8 cellular contexts compared by ENCODE assay signal in genomic region chr2:74177697-74178096, GRCh38. TPM values are rescaled to one million over a fixed set of nuclear protein-coding genes. Genes with fewer than 3 reads are reported as not detected.
DNase-seq lines count a peak whose midpoint lies in the region; ATAC-seq and TF ChIP-seq lines count a peak whose summit lies in the region.

No MANE protein-coding gene starts in this region.

- peak overlapping the region; percentile 92 for H3K4me3 Mint-ChIP-seq in activated CD4-positive, alpha-beta T cell treated with anti-CD3 and anti-CD28 coated beads, Interleukin-2, amount 10 ng/mL, durations not matched to agents 7 days and 5 days

- H3K27ac Mint-ChIP-seq in activated CD4-positive, alpha-beta T cell treated with anti-CD3 and anti-CD28 coated beads, Interleukin-2, amount 10 ng/mL, durations not matched to agents 7 days and 5 days = peak overlapping the region; percentile 94

- intact Hi-C loops in left lung (cut with DNase I) = no loop called here
- intact Hi-C loops in testis (cut with DNase I; ENCODE audit: low total_unique reads) = no loop called here

- H3K27me3 Mint-ChIP-seq in activated CD4-positive, alpha-beta T cell treated with anti-CD3 and anti-CD28 coated beads, Interleukin-2, amount 10 ng/mL, durations not matched to agents 7 days and 5 days = no peaks in the 10 kb centered on the region

- peaks cover 21% of the 10 kb centered on the region for H3K4me1 ChIP-seq in adipocyte (ENCODE audit: control insufficient read depth, insufficient read depth, low read length)
- peaks cover 6 to 67% of the 10 kb centered on the region in 2 donors for H3K4me1 ChIP-seq in left lung
- H3K4me1 ChIP-seq in testis = peaks cover 22% of the 10 kb centered on the region

- H3K9me3 ChIP-seq in adipocyte (ENCODE audit: control insufficient read depth, low read length) (no peaks in the 10 kb centered on the region), left lung (no peaks in the 10 kb centered on the region), testis (no peaks in the 10 kb centered on the region)

- CTCF ChIA-PET in activated CD4-positive, alpha-beta T cell treated with anti-CD3 and anti-CD28 coated beads, Interleukin-2, amount 10 ng/mL, durations not matched to agents 7 days and 5 days (lab: Charles Lee) = interaction anchor here (1.1 to 11.1 kb wide), 6 partner anchors 9 to 270 kb away, joined by 3 to 83 read pairs (median 14); partner anchors contain the start of gene MTHFD2

- H3K36me3 ChIP-seq in adipocyte (ENCODE audit: control insufficient read depth, insufficient read depth, low read length, severe bottlenecking) = no peaks in the 10 kb centered on the region
- no peaks in the 10 kb centered on the region for H3K36me3 ChIP-seq in left lung
- H3K36me3 ChIP-seq in testis (ENCODE audit: low read depth, missing control alignments) = no peaks in the 10 kb centered on the region

- TF ChIP-seq POLR2A in testis (IDR thresholded peaks at IDR 0.05) = no peak

- H3K9me3 Mint-ChIP-seq in activated CD4-positive, alpha-beta T cell treated with anti-CD3 and anti-CD28 coated beads, Interleukin-2, amount 10 ng/mL, durations not matched to agents 7 days and 5 days = no peaks in the 10 kb centered on the region

- no peak for TF ChIP-seq CTCF in left lung (IDR thresholded peaks at IDR 0.05)
- no peak for TF ChIP-seq CTCF in testis (IDR thresholded peaks at IDR 0.05)

- peaks cover 46% of the 10 kb centered on the region for H3K4me1 Mint-ChIP-seq in activated CD4-positive, alpha-beta T cell treated with anti-CD3 and anti-CD28 coated beads, Interleukin-2, amount 10 ng/mL, durations not matched to agents 7 days and 5 days

- H3K27me3 ChIP-seq in adipocyte (replicated peaks; ENCODE audit: control insufficient read depth, insufficient read depth, low read length) (no peaks in the 10 kb centered on the region), left lung (no peaks in the 10 kb centered on the region), testis (no peaks in the 10 kb centered on the region)

- peak overlapping the region; percentile 95 for H3K9ac ChIP-seq in adipocyte (ENCODE audit: low read length)

- H3K27ac ChIP-seq in left lung (peak overlapping the region; percentile 96), testis (peak overlapping the region; percentile 93 to 94), substantia nigra (ENCODE audit: low read depth, low read length, poor library complexity, severe bottlenecking) (no peak overlapping the region)

- peaks cover 22% of the 10 kb centered on the region for H3K36me3 Mint-ChIP-seq in activated CD4-positive, alpha-beta T cell treated with anti-CD3 and anti-CD28 coated beads, Interleukin-2, amount 10 ng/mL, durations not matched to agents 7 days and 5 days (ENCODE audit: low read depth)

- H3K4me3 ChIP-seq in adipocyte (ENCODE audit: low read length) = peak overlapping the region; percentile 85
- peak overlapping the region; percentile 83 to 84 for H3K4me3 ChIP-seq in left lung
- H3K4me3 ChIP-seq in testis = peak overlapping the region; percentile 96 to 99

- ATAC-seq in left lung = no peak

- POLR2A ChIA-PET in activated CD4-positive, alpha-beta T cell treated with anti-CD3 and anti-CD28 coated beads, Interleukin-2, amount 10 ng/mL, durations not matched to agents 7 days and 5 days (lab: Charles Lee) = interaction anchor here (1.1 to 1.8 kb wide), 2 partner anchors 21 to 28 kb away, joined by 3 to 28 read pairs; partner anchors contain the start of gene MTHFD2

- no peak for DNase-seq in activated CD4-positive, alpha-beta T cell treated with anti-CD3 and anti-CD28 coated beads, Interleukin-2, amount 10 ng/mL, durations not matched to agents 7 days and 5 days
- DNase-seq in activated CD4-positive, alpha-beta T cell treated with anti-CD3 and anti-CD28 coated beads, Interleukin-2, amount 50 U/mL, for 1 hour = no peak
- DNase-seq in adipocyte (ENCODE audit: low read depth) (peak; percentile 19), left lung (no peak), testis (no peak), substantia nigra (lab: John Stamatoyannopoulos, UW) (no peak), NK-92 (lab: John Stamatoyannopoulos, UW; ENCODE audit: unreplicated experiment) (no peak), NCI-H1048 (lab: John Stamatoyannopoulos, UW) (no peak)

RNA-seq across cellular contexts. Expression of gene MOB1A, which starts 1.0 kb away (rescaled TPM):
- 100 to 1,000 TPM; 163 to 165 TPM for total RNA-seq in activated CD4-positive, alpha-beta T cell treated with anti-CD3 and anti-CD28 coated beads, Interleukin-2, amount 10 ng/mL, durations not matched to agents 7 days and 5 days
- total RNA-seq in left lung (100 to 1,000 TPM; 120 to 154 TPM), testis (10 to 100 TPM; 66.0 to 66.4 TPM)
- 73.9 TPM for polyA plus RNA-seq in testis (ENCODE audit: insufficient read depth, low read depth, low replicate concordance)

RNA-seq across cellular contexts. Expression of gene MTHFD2, which starts 20.7 kb away (rescaled TPM):
- 100 to 1,000 TPM; 129 to 130 TPM for total RNA-seq in activated CD4-positive, alpha-beta T cell treated with anti-CD3 and anti-CD28 coated beads, Interleukin-2, amount 10 ng/mL, durations not matched to agents 7 days and 5 days
- 10 to 100 TPM; 44.6 to 81.2 TPM for total RNA-seq in left lung
- 10 to 100 TPM; 19.0 to 23.2 TPM for total RNA-seq in testis
- polyA plus RNA-seq in testis (ENCODE audit: insufficient read depth, low read depth, low replicate concordance) = 39.3 TPM

RNA-seq across cellular contexts. Expression of gene BOLA3, which starts 30.0 kb away (rescaled TPM):
- total RNA-seq in activated CD4-positive, alpha-beta T cell treated with anti-CD3 and anti-CD28 coated beads, Interleukin-2, amount 10 ng/mL, durations not matched to agents 7 days and 5 days = 10 to 100 TPM; 53.3 to 63.2 TPM
- total RNA-seq in left lung = 10 to 100 TPM; 34.7 to 39.6 TPM
- 10 to 100 TPM; 40.2 to 56.2 TPM for total RNA-seq in testis
- 41.9 TPM for polyA plus RNA-seq in testis (ENCODE audit: insufficient read depth, low read depth, low replicate concordance)
